In genomic region chr12:54213084-54213483, GRCh38 we compare ENCODE assay signal across 29 cellular contexts. TPM values are rescaled to one million over a fixed set of nuclear protein-coding genes. Genes with fewer than 3 reads are reported as not detected.
DNase-seq lines count a peak whose midpoint lies in the region; ATAC-seq and TF ChIP-seq lines count a peak whose summit lies in the region.
"Had no signal": no experiment of that assay in that cellular context is flagged by ENCODE, and none has a peak within 500 bp of the region (broad histone marks: within the 10 kb centered on the region; RNA-seq: fewer than 3 reads in every experiment).

No MANE protein-coding gene starts in this region.

- ATAC-seq in PC-3, result no peak
- ATAC-seq: effector memory CD8-positive, alpha-beta T cell; GM12878; Right ventricle myocardium inferior; stimulated activated memory B cell treated with anti-CD40 and anti-IgM and Interleukin-4, amounts not matched to agents 10 μg/mL and 1 μg/mL and 100 μg/mL, for 72 hours had no signal

- H3K27me3 ChIP-seq in PC-3 (ENCODE audit: low read length) (no peaks in the 10 kb centered on the region), suprapubic skin (peaks cover 7% of the 10 kb centered on the region)

- H3K4me3 Mint-ChIP-seq in activated CD4-positive, alpha-beta T cell treated with anti-CD3 and anti-CD28 coated beads, Interleukin-2, amount 10 ng/mL, durations not matched to agents 24 days and 14 days, result no peak overlapping the region
- no peak overlapping the region for H3K4me3 Mint-ChIP-seq in progenitor cell of endocrine pancreas (ENCODE audit: low read depth)
- H3K4me3 Mint-ChIP-seq: activated CD4-positive, alpha-beta memory T cell treated with anti-CD3 and anti-CD28 coated beads, Interleukin-2, amount 10 ng/mL, durations not matched to agents 7 days and 5 days; activated naive CD8-positive, alpha-beta T cell treated with anti-CD3 and anti-CD28 coated beads for 36 hours; effector memory CD8-positive, alpha-beta T cell; stimulated activated memory B cell treated with anti-CD40 and anti-IgM and Interleukin-4, amounts not matched to agents 10 μg/mL and 1 μg/mL and 100 μg/mL, for 72 hours; T-helper 2 cell treated with Interferon-gamma antibody and Interleukin-4, amounts not matched to agents 5 μg/mL and 100 μg/mL, for 36 hours had no signal

- H3K9me3 ChIP-seq in PC-3 (ENCODE audit: low read length) (no peaks in the 10 kb centered on the region), suprapubic skin (no peaks in the 10 kb centered on the region)
- H3K9me3 ChIP-seq: BLaER1 treated with 17β-estradiol and CSF1 and Interleukin-3, amounts not matched to agents 10 nM and 100 nM; Caco-2; esophagus squamous epithelium; right atrium auricular region; spleen had no signal

- H3K9me2 ChIP-seq in PC-3 (replicated peaks; ENCODE audit: low read length), result no peaks in the 10 kb centered on the region

- no peak overlapping the region for H3K27ac ChIP-seq in PC-3 (ENCODE audit: low read length)
- no peak overlapping the region for H3K27ac ChIP-seq in suprapubic skin
- H3K27ac ChIP-seq: BLaER1 treated with 17β-estradiol and CSF1 and Interleukin-3, amounts not matched to agents 10 nM and 100 nM; esophagus squamous epithelium; HL-60; right atrium auricular region; spleen; WERI-Rb-1 had no signal

- TF ChIP-seq POLR2A in suprapubic skin (IDR thresholded peaks at IDR 0.05), result no peak

- H3F3A ChIP-seq in PC-3 (ENCODE audit: low read length, unreplicated experiment), result peaks cover 2% of the 10 kb centered on the region

- H3K4me3 ChIP-seq in PC-3 (ENCODE audit: low read length), result no peak overlapping the region
- no peak overlapping the region for H3K4me3 ChIP-seq in foreskin fibroblast (ENCODE audit: low read depth in 1 of 2, low read length in 2 of 2)
- no peak overlapping the region for H3K4me3 ChIP-seq in suprapubic skin
- H3K4me3 ChIP-seq: BLaER1 treated with 17β-estradiol and CSF1 and Interleukin-3, amounts not matched to agents 10 nM and 100 nM; esophagus squamous epithelium; GM12878; right atrium auricular region; spleen had no signal

- no peak overlapping the region for H3K9ac ChIP-seq in PC-3 (ENCODE audit: low read length)
- H3K9ac ChIP-seq: BLaER1 treated with 17β-estradiol and CSF1 and Interleukin-3, amounts not matched to agents 10 nM and 100 nM had no signal

- H3K79me2 ChIP-seq in PC-3 (ENCODE audit: low read length), result no peaks in the 10 kb centered on the region

- peaks cover 18% of the 10 kb centered on the region for H3K4me1 Mint-ChIP-seq in activated CD4-positive, alpha-beta T cell treated with anti-CD3 and anti-CD28 coated beads, Interleukin-2, amount 10 ng/mL, durations not matched to agents 24 days and 14 days
- peaks cover 8% of the 10 kb centered on the region for H3K4me1 Mint-ChIP-seq in progenitor cell of endocrine pancreas (ENCODE audit: low read depth)

- peaks cover 30% of the 10 kb centered on the region for H3K27me3 Mint-ChIP-seq in activated CD4-positive, alpha-beta T cell treated with anti-CD3 and anti-CD28 coated beads, Interleukin-2, amount 10 ng/mL, durations not matched to agents 24 days and 14 days
- H3K27me3 Mint-ChIP-seq in progenitor cell of endocrine pancreas, result peaks cover 84% of the 10 kb centered on the region

- peak; percentile 36; the same call in 1 of the 2 replicates for TF ChIP-seq CTCF in PC-3 (conservative IDR thresholded peaks at IDR 0.05; ENCODE audit: low read depth, low read length)
- TF ChIP-seq CTCF in foreskin fibroblast (IDR thresholded peaks at IDR 0.05; ENCODE audit: low read depth, low read length), result peak; percentile 24
- peak; percentile 8 for TF ChIP-seq CTCF in progenitor cell of endocrine pancreas (IDR thresholded peaks at IDR 0.05; ENCODE audit: unreplicated experiment)
- TF ChIP-seq CTCF in suprapubic skin (IDR thresholded peaks at IDR 0.05), result no peak

- TF ChIP-seq EP300 in suprapubic skin (IDR thresholded peaks at IDR 0.05), result no peak

- no peak overlapping the region for H3K4me2 ChIP-seq in PC-3 (ENCODE audit: low read length)
- H3K4me2 ChIP-seq: BLaER1 treated with 17β-estradiol and CSF1 and Interleukin-3, amounts not matched to agents 10 nM and 100 nM had no signal

- no peak overlapping the region for H2AFZ ChIP-seq in PC-3 (ENCODE audit: low read length)

- POLR2A ChIA-PET in PC-3 (lab: Charles Lee; ENCODE audit: unreplicated experiment), result no interaction called here

- intact Hi-C loops in activated CD4-positive, alpha-beta T cell treated with anti-CD3 and anti-CD28 coated beads, Interleukin-2, amount 10 ng/mL, durations not matched to agents 24 days and 14 days (cut with micrococcal nuclease), result no loop called here
- intact Hi-C loops in PC-3 (cut with micrococcal nuclease), result no loop called here

- DNase-seq in activated CD4-positive, alpha-beta T cell treated with anti-CD3 and anti-CD28 coated beads, Interleukin-2, amount 10 ng/mL, durations not matched to agents 24 days and 14 days, result peak; percentile 53
- no peak for DNase-seq in activated CD4-positive, alpha-beta T cell treated with anti-CD3 and anti-CD28 coated beads for 1 hour
- DNase-seq in PC-3, result no peak
- peak in 1 of 2 donors; percentile 34 for DNase-seq in foreskin fibroblast
- DNase-seq in progenitor cell of endocrine pancreas (ENCODE audit: low spot score, unreplicated experiment), result no peak
- no peak for DNase-seq in superior temporal gyrus (ENCODE audit: extremely low spot score)
- no peak for DNase-seq in suprapubic skin (ENCODE audit: low spot score in 2 of 2)
- DNase-seq in anterior cingulate cortex (lab: John Stamatoyannopoulos, UW), result no peak
- DNase-seq: activated CD4-positive, alpha-beta memory T cell treated with anti-CD3 and anti-CD28 coated beads, Interleukin-2, amount 10 ng/mL, durations not matched to agents 7 days and 5 days; activated naive CD8-positive, alpha-beta T cell treated with anti-CD3 and anti-CD28 coated beads for 36 hours; Caco-2; DND-41; effector memory CD8-positive, alpha-beta T cell; esophagus squamous epithelium; NCI-H1092; NCI-H187 treated with DMSO at 0.1 percent for 48 hours; NCI-H2227 treated with DMSO at 0.1 percent for 48 hours; NCI-H748 treated with DMSO at 0.1 percent for 48 hours; nucleus accumbens; spleen; stimulated activated CD4-positive, alpha-beta T cell treated with anti-CD3 and anti-CD28 coated beads, Interleukin-2, amount 100 ng/mL, for 48 hours; WERI-Rb-1 had no signal

- H3K4me1 ChIP-seq in PC-3 (ENCODE audit: insufficient read depth, low read length) (peaks cover 11% of the 10 kb centered on the region), suprapubic skin (peaks cover 30% of the 10 kb centered on the region)
- H3K4me1 ChIP-seq: Caco-2 had no signal

- no peak overlapping the region for H3K27ac Mint-ChIP-seq in activated CD4-positive, alpha-beta T cell treated with anti-CD3 and anti-CD28 coated beads, Interleukin-2, amount 10 ng/mL, durations not matched to agents 24 days and 14 days
- H3K27ac Mint-ChIP-seq in progenitor cell of endocrine pancreas, result no peak overlapping the region
- H3K27ac Mint-ChIP-seq: activated CD4-positive, alpha-beta memory T cell treated with anti-CD3 and anti-CD28 coated beads, Interleukin-2, amount 10 ng/mL, durations not matched to agents 7 days and 5 days; activated naive CD8-positive, alpha-beta T cell treated with anti-CD3 and anti-CD28 coated beads for 36 hours; effector memory CD8-positive, alpha-beta T cell; stimulated activated memory B cell treated with anti-CD40 and anti-IgM and Interleukin-4, amounts not matched to agents 10 μg/mL and 1 μg/mL and 100 μg/mL, for 72 hours; T-helper 2 cell treated with Interferon-gamma antibody and Interleukin-4, amounts not matched to agents 5 μg/mL and 100 μg/mL, for 36 hours had no signal

- WGBS in suprapubic skin, result 67% methylated on average over 2 of the region's 2 CpGs

- CTCF ChIA-PET in PC-3 (lab: Charles Lee), result interaction anchor here (0.7 kb wide), 1 partner anchor 130 kb away, joined by 3 read pairs; no protein-coding TSS in a partner anchor

- no peaks in the 10 kb centered on the region for H4K20me1 ChIP-seq in PC-3 (ENCODE audit: low read length)

- no peaks in the 10 kb centered on the region for H3K36me3 Mint-ChIP-seq in activated CD4-positive, alpha-beta T cell treated with anti-CD3 and anti-CD28 coated beads, Interleukin-2, amount 10 ng/mL, durations not matched to agents 24 days and 14 days (ENCODE audit: low read depth)
- H3K36me3 Mint-ChIP-seq in progenitor cell of endocrine pancreas (ENCODE audit: insufficient read depth), result no peaks in the 10 kb centered on the region
- H3K36me3 Mint-ChIP-seq: activated naive CD8-positive, alpha-beta T cell treated with anti-CD3 and anti-CD28 coated beads for 36 hours; stimulated activated memory B cell treated with anti-CD40 and anti-IgM and Interleukin-4, amounts not matched to agents 10 μg/mL and 1 μg/mL and 100 μg/mL, for 72 hours had no signal

- H3K36me3 ChIP-seq in PC-3 (ENCODE audit: low read depth, low read length) (no peaks in the 10 kb centered on the region; the same call in 1 of the 2 replicates), suprapubic skin (no peaks in the 10 kb centered on the region)
- H3K36me3 ChIP-seq: BLaER1 treated with 17β-estradiol and CSF1 and Interleukin-3, amounts not matched to agents 10 nM and 100 nM; esophagus squamous epithelium; right atrium auricular region; spleen; WERI-Rb-1 had no signal

- no TSS peak for BruUV-seq in PC-3 (replicated peaks; lab: Mats Ljungman, UMichigan)

- no peaks in the 10 kb centered on the region for H3K9me3 Mint-ChIP-seq in activated CD4-positive, alpha-beta T cell treated with anti-CD3 and anti-CD28 coated beads, Interleukin-2, amount 10 ng/mL, durations not matched to agents 24 days and 14 days
- no peaks in the 10 kb centered on the region for H3K9me3 Mint-ChIP-seq in progenitor cell of endocrine pancreas (ENCODE audit: low read depth)
- H3K9me3 Mint-ChIP-seq: activated CD4-positive, alpha-beta memory T cell treated with anti-CD3 and anti-CD28 coated beads, Interleukin-2, amount 10 ng/mL, durations not matched to agents 7 days and 5 days; activated naive CD8-positive, alpha-beta T cell treated with anti-CD3 and anti-CD28 coated beads for 36 hours; effector memory CD8-positive, alpha-beta T cell; stimulated activated memory B cell treated with anti-CD40 and anti-IgM and Interleukin-4, amounts not matched to agents 10 μg/mL and 1 μg/mL and 100 μg/mL, for 72 hours; T-helper 2 cell treated with Interferon-gamma antibody and Interleukin-4, amounts not matched to agents 5 μg/mL and 100 μg/mL, for 36 hours had no signal

RNA-seq across cellular contexts. Expression of gene SMUG1, which starts 24.3 kb away (rescaled TPM):
- total RNA-seq in activated CD4-positive, alpha-beta T cell treated with anti-CD3 and anti-CD28 coated beads, Interleukin-2, amount 10 ng/mL, durations not matched to agents 24 days and 14 days, result 28.2 and 28.8 TPM in 2 replicates
- 69.8 and 93.5 TPM in 2 replicates for total RNA-seq in PC-3 (2014; rRNA removed)
- total RNA-seq in progenitor cell of endocrine pancreas, result 53.1 and 57.6 TPM in 2 replicates
- total RNA-seq in suprapubic skin, result 10 to 100 TPM; 40.6 to 56.4 (median 52.6) TPM

Comparison
In these comparisons a context has a peak if more than half of its experiments do, and no peak if none do; other contexts are left out.
1. CTCF ChIP-seq: peak in PC-3 (single experiment), foreskin fibroblast (single experiment) and progenitor cell of endocrine pancreas (single experiment); none in suprapubic skin (0 of 2).